In genomic region chrX:42143866-42144592, GRCh38 we compare ENCODE assay signal across 31 cellular contexts.
A peak's percentile ranks its signal among the peaks of the same experiment; 100 is the strongest.
DNase-seq lines count a peak whose midpoint lies in the region; ATAC-seq and TF ChIP-seq lines count a peak whose summit lies in the region.
"Had no signal": no experiment of that assay in that cellular context is flagged by ENCODE, and none has a peak within 500 bp of the region (broad histone marks: within the 10 kb centered on the region; RNA-seq: fewer than 3 reads in every experiment).

No MANE protein-coding gene starts in this region.

- no peaks in the 10 kb centered on the region for H3K36me3 Mint-ChIP-seq in glutamatergic neuron (ENCODE audit: unreplicated experiment)

- peak overlapping the region; percentile 38 for H3K4me3 Mint-ChIP-seq in glutamatergic neuron (ENCODE audit: unreplicated experiment)
- H3K4me3 Mint-ChIP-seq: activated CD4-positive, alpha-beta memory T cell treated with anti-CD3 and anti-CD28 coated beads for 36 hours; naive thymus-derived CD4-positive, alpha-beta T cell had no signal

- H3K9me3 Mint-ChIP-seq in glutamatergic neuron (ENCODE audit: unreplicated experiment), result no peaks in the 10 kb centered on the region

- TF ChIP-seq CTCF in glutamatergic neuron (IDR thresholded peaks at IDR 0.05; ENCODE audit: partially characterized antibody, unreplicated experiment), result no peak
- TF ChIP-seq CTCF in smooth muscle cell (IDR thresholded peaks at IDR 0.05; ENCODE audit: borderline replicate concordance, insufficient read depth, poor library complexity, severe bottlenecking), result no peak

- no peaks in the 10 kb centered on the region for H3K9me3 ChIP-seq in smooth muscle cell (replicated peaks; ENCODE audit: low read depth)
- H3K9me3 ChIP-seq: prostate gland, sigmoid colon had no signal

- peak overlapping the region; percentile 53 for H2AFZ ChIP-seq in smooth muscle cell (ENCODE audit: low read depth)

- H3K4me3 ChIP-seq in smooth muscle cell, result no peak overlapping the region
- H3K4me3 ChIP-seq: breast epithelium, left ventricle myocardium inferior, prostate gland, sigmoid colon, tibial artery had no signal

- H3K4me2 ChIP-seq in smooth muscle cell, result no peak overlapping the region

- H3K79me2 ChIP-seq in smooth muscle cell (ENCODE audit: low read depth), result no peaks in the 10 kb centered on the region

- H3K27ac Mint-ChIP-seq in glutamatergic neuron (ENCODE audit: unreplicated experiment), result no peak overlapping the region
- H3K27ac Mint-ChIP-seq: activated CD4-positive, alpha-beta memory T cell treated with anti-CD3 and anti-CD28 coated beads for 36 hours; naive thymus-derived CD4-positive, alpha-beta T cell had no signal

- no peaks in the 10 kb centered on the region for H4K20me1 ChIP-seq in smooth muscle cell (ENCODE audit: low read depth)

- H3F3A ChIP-seq in smooth muscle cell (ENCODE audit: low read depth), result no peaks in the 10 kb centered on the region

- DNase-seq in DMS 273 (lab: John Stamatoyannopoulos, UW; ENCODE audit: unreplicated experiment) (peak; percentile 62), DMS 273 treated with DMSO at 0.1 percent for 48 hours (lab: John Stamatoyannopoulos, UW) (no peak), OCI-M1 (lab: John Stamatoyannopoulos, UW) (peak; percentile 14), glutamatergic neuron (no peak), smooth muscle cell (lab: John Stamatoyannopoulos, UW; ENCODE audit: unreplicated experiment) (no peak), NCI-H146 (lab: John Stamatoyannopoulos, UW) (no peak), NCI-H2081 treated with DMSO at 0.1 percent for 48 hours (lab: John Stamatoyannopoulos, UW) (no peak)
- DNase-seq: activated CD4-positive, alpha-beta memory T cell treated with anti-CD3 and anti-CD28 coated beads for 36 hours; activated CD4-positive, CD25-positive, alpha-beta regulatory T cell treated with anti-CD3 and anti-CD28 coated beads, Interleukin-2, amount 50 U/mL, for 72 hours; activated naive CD4-positive, alpha-beta T cell treated with Interleukin-2 at 50 U/mL for 16 hours; amniotic stem cell; DMS79 treated with DMSO at 0.1 percent for 48 hours; effector memory CD4-positive, alpha-beta T cell; IMR-90; left ventricle myocardium inferior; naive thymus-derived CD4-positive, alpha-beta T cell; NCI-H526; occipital lobe; Right ventricle myocardium superior; sigmoid colon; stimulated activated CD4-positive, alpha-beta T cell treated with anti-CD3 and anti-CD28 coated beads, Interleukin-15, amount 100 ng/mL, for 24 hours; stimulated activated CD4-positive, alpha-beta T cell treated with anti-CD3 and anti-CD28 coated beads, Interleukin-4, amount 100 ng/mL, for 4 hours; T-helper 2 cell; tibial artery had no signal

- no peak overlapping the region for H3K27ac ChIP-seq in smooth muscle cell (ENCODE audit: low read depth)
- H3K27ac ChIP-seq: 22Rv1, breast epithelium, C4-2B, left ventricle myocardium inferior, prostate gland, sigmoid colon, tibial artery had no signal

- H3K27me3 ChIP-seq in smooth muscle cell (ENCODE audit: low read depth), result no peaks in the 10 kb centered on the region
- H3K27me3 ChIP-seq: sigmoid colon, tibial artery had no signal

- H3K9ac ChIP-seq in smooth muscle cell (ENCODE audit: low read depth), result no peak overlapping the region

- WGBS in smooth muscle cell (ENCODE audit: low lambda C conversion rate), result 62% methylated on average over 5 of the region's 5 CpGs

- H3K36me3 ChIP-seq in smooth muscle cell (ENCODE audit: low read depth), result no peaks in the 10 kb centered on the region
- H3K36me3 ChIP-seq: breast epithelium, left ventricle myocardium inferior, prostate gland, sigmoid colon, tibial artery had no signal

- ATAC-seq in GM18907 (IDR thresholded peaks at IDR 0.05; ENCODE audit: unreplicated experiment), result no peak
- ATAC-seq: HCT116; naive thymus-derived CD4-positive, alpha-beta T cell; Panc1 had no signal

- peaks cover 6% of the 10 kb centered on the region for H3K4me1 ChIP-seq in smooth muscle cell (ENCODE audit: low read depth)
- H3K4me1 ChIP-seq: breast epithelium, left ventricle myocardium inferior, prostate gland, sigmoid colon, tibial artery had no signal

- H3K4me1 Mint-ChIP-seq in glutamatergic neuron (ENCODE audit: low read depth, unreplicated experiment), result peaks cover 16% of the 10 kb centered on the region
- H3K4me1 Mint-ChIP-seq: naive thymus-derived CD4-positive, alpha-beta T cell had no signal

- H3K27me3 Mint-ChIP-seq in glutamatergic neuron (ENCODE audit: unreplicated experiment), result no peaks in the 10 kb centered on the region
- H3K27me3 Mint-ChIP-seq: activated CD4-positive, alpha-beta memory T cell treated with anti-CD3 and anti-CD28 coated beads for 36 hours; naive thymus-derived CD4-positive, alpha-beta T cell had no signal

Comparison
In these comparisons a context has a peak if more than half of its experiments do, and no peak if none do; other contexts are left out.
1. DNase-seq: peak in DMS 273 (single experiment) and OCI-M1 (single experiment); none in DMS 273 treated with DMSO at 0.1 percent for 48 hours (single experiment), glutamatergic neuron (single experiment), smooth muscle cell (single experiment), NCI-H146 (single experiment) and NCI-H2081 treated with DMSO at 0.1 percent for 48 hours (single experiment).